In the genomic region with DNA sequence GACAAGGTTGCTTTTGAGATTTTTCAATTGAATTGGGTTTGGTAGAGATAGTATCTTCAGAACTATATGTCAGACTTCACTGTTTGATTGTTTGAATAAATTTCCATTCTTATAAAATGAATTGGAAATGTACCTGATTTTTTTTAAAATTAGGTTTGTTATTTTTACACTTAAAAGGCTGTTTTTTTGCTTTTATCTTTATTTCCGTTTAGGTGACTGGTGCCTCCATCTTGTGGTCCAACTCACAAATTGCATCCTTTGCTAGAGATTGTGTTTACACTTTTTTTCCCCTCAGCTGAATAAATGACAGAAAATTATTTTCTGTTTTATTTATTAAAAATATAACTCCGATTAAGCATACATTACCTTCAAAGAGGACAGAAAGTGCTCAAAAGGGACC, we compare ENCODE assay signal across 9 cellular contexts. TPM values are rescaled to one million over a fixed set of nuclear protein-coding genes. Genes with fewer than 3 reads are reported as not detected.
DNase-seq lines count a peak whose midpoint lies in the region; ATAC-seq and TF ChIP-seq lines count a peak whose summit lies in the region.
"Had no signal": no experiment of that assay in that cellular context is flagged by ENCODE, and none has a peak within 500 bp of the region (broad histone marks: within the 10 kb centered on the region; RNA-seq: fewer than 3 reads in every experiment).

No MANE protein-coding gene starts in this region.

- ATAC-seq in GM19023 (IDR thresholded peaks at IDR 0.05; ENCODE audit: unreplicated experiment) (no peak), HG03039 (IDR thresholded peaks at IDR 0.05; ENCODE audit: unreplicated experiment) (no peak)

- CTCF ChIA-PET in activated CD4-positive, alpha-beta T cell treated with anti-CD3 and anti-CD28 coated beads, Interleukin-2, amount 10 ng/mL, durations not matched to agents 7 days and 5 days (lab: Charles Lee): interaction anchor here (0.6 kb wide), 1 partner anchor 589 kb away, joined by 3 read pairs; no protein-coding TSS in a partner anchor

- H3K9me3 Mint-ChIP-seq in activated CD4-positive, alpha-beta T cell treated with anti-CD3 and anti-CD28 coated beads, Interleukin-2, amount 10 ng/mL, durations not matched to agents 7 days and 5 days: peaks cover 5% of the 10 kb centered on the region

- no peak overlapping the region for H3K4me3 ChIP-seq in fibroblast of mammary gland (ENCODE audit: control insufficient read depth, low read depth, low read length)

- H3K4me3 Mint-ChIP-seq in activated CD4-positive, alpha-beta T cell treated with anti-CD3 and anti-CD28 coated beads, Interleukin-2, amount 10 ng/mL, durations not matched to agents 7 days and 5 days: no peak overlapping the region

- no peaks in the 10 kb centered on the region for H3K36me3 Mint-ChIP-seq in activated CD4-positive, alpha-beta T cell treated with anti-CD3 and anti-CD28 coated beads, Interleukin-2, amount 10 ng/mL, durations not matched to agents 7 days and 5 days (ENCODE audit: low read depth)

- peaks cover 4% of the 10 kb centered on the region for H3K4me1 Mint-ChIP-seq in activated CD4-positive, alpha-beta T cell treated with anti-CD3 and anti-CD28 coated beads, Interleukin-2, amount 10 ng/mL, durations not matched to agents 7 days and 5 days

- no peak overlapping the region for H3K27ac Mint-ChIP-seq in activated CD4-positive, alpha-beta T cell treated with anti-CD3 and anti-CD28 coated beads, Interleukin-2, amount 10 ng/mL, durations not matched to agents 7 days and 5 days

- POLR2A ChIA-PET in activated CD4-positive, alpha-beta T cell treated with anti-CD3 and anti-CD28 coated beads, Interleukin-2, amount 10 ng/mL, durations not matched to agents 7 days and 5 days (lab: Charles Lee): no interaction called here

- TF ChIP-seq CTCF in fibroblast of mammary gland (conservative IDR thresholded peaks at IDR 0.05; ENCODE audit: control insufficient read depth, insufficient read depth, low read depth, low read length): peak; percentile 60

- DNase-seq in activated CD4-positive, alpha-beta T cell treated with anti-CD3 and anti-CD28 coated beads, Interleukin-2, amount 10 ng/mL, durations not matched to agents 7 days and 5 days: peak; percentile 19
- DNase-seq in activated CD4-positive, alpha-beta T cell treated with anti-CD3 and anti-CD28 coated beads, Interleukin-2, amount 50 U/mL, for 1 hour: no peak
- DNase-seq in OCI-M1 (lab: John Stamatoyannopoulos, UW): peak; percentile 62
- DNase-seq in fibroblast of mammary gland (ENCODE audit: low read depth): peak; percentile 37
- peak; percentile 51 for DNase-seq in superior temporal gyrus (ENCODE audit: extremely low spot score)
- no peak for DNase-seq in NCI-H1105 treated with DMSO at 0.1 percent for 48 hours (lab: John Stamatoyannopoulos, UW)
- DNase-seq: DMS79 had no signal

- no peaks in the 10 kb centered on the region for H3K27me3 Mint-ChIP-seq in activated CD4-positive, alpha-beta T cell treated with anti-CD3 and anti-CD28 coated beads, Interleukin-2, amount 10 ng/mL, durations not matched to agents 7 days and 5 days

RNA-seq across cellular contexts. Expression of a gene that starts 15.6 kb away (rescaled TPM):
- 10 to 100 TPM; 18.9 to 22.3 TPM for total RNA-seq in activated CD4-positive, alpha-beta T cell treated with anti-CD3 and anti-CD28 coated beads, Interleukin-2, amount 10 ng/mL, durations not matched to agents 7 days and 5 days

RNA-seq across cellular contexts. Expression of a gene that starts 15.7 kb away (rescaled TPM):
- 1 to 10 TPM; 9.9 to 10.0 TPM for total RNA-seq in activated CD4-positive, alpha-beta T cell treated with anti-CD3 and anti-CD28 coated beads, Interleukin-2, amount 10 ng/mL, durations not matched to agents 7 days and 5 days

Comparison
In these comparisons a context has a peak if more than half of its experiments do, and no peak if none do; other contexts are left out.
1. DNase-seq: peak in activated CD4-positive, alpha-beta T cell treated with anti-CD3 and anti-CD28 coated beads, Interleukin-2, amount 10 ng/mL, durations not matched to agents 7 days and 5 days (single experiment), OCI-M1 (single experiment), fibroblast of mammary gland (single experiment) and superior temporal gyrus (single experiment); none in activated CD4-positive, alpha-beta T cell treated with anti-CD3 and anti-CD28 coated beads, Interleukin-2, amount 50 U/mL, for 1 hour (single experiment) and NCI-H1105 treated with DMSO at 0.1 percent for 48 hours (single experiment).